ENCODE assay signal across 35 cellular contexts in genomic region chr14:74356892-74357575, GRCh38. TPM values are rescaled to one million over a fixed set of nuclear protein-coding genes. Genes with fewer than 3 reads are reported as not detected.
"Had no signal": no experiment of that assay in that cellular context is flagged by ENCODE, and none has a peak within 500 bp of the region (broad histone marks: within the 10 kb centered on the region; RNA-seq: fewer than 3 reads in every experiment).

No MANE protein-coding gene starts in this region.

- ATAC-seq: activated CD4-positive, CD25-positive, alpha-beta regulatory T cell treated with anti-CD3 and anti-CD28 coated beads, Interleukin-2, amount 50 U/mL, for 24 hours; foreskin keratinocyte; heart left ventricle; left lung; lower lobe of right lung; stimulated activated memory B cell treated with anti-CD40 and anti-IgM and Interleukin-4, amounts not matched to agents 10 μg/mL and 1 μg/mL and 100 μg/mL, for 72 hours had no signal

- H3K27ac Mint-ChIP-seq: activated naive CD4-positive, alpha-beta T cell treated with anti-CD3 and anti-CD28 coated beads for 36 hours; activated naive CD8-positive, alpha-beta T cell treated with anti-CD3 and anti-CD28 coated beads for 36 hours; activated T-helper 1 cell treated with anti-CD3 and anti-CD28 coated beads, Interleukin-12 subunit alpha, Interleukin-12 subunit beta, Interleukin-2, Interleukin-4 antibody, amounts not matched to agents 30 ng/mL and 10 ng/mL and 1 ng/mL, durations not matched to agents 14 hours and 24 hours and 36 hours; brain; nephron; stimulated activated memory B cell treated with anti-CD40 and anti-IgM and Interleukin-4, amounts not matched to agents 10 μg/mL and 1 μg/mL and 100 μg/mL, for 72 hours had no signal

- H3K27me3 Mint-ChIP-seq: activated naive CD8-positive, alpha-beta T cell treated with anti-CD3 and anti-CD28 coated beads for 36 hours had no signal

- DNase-seq: activated CD4-positive, alpha-beta T cell treated with anti-CD3 and anti-CD28 coated beads for 48 hours; activated CD4-positive, alpha-beta T cell treated with anti-CD3 and anti-CD28 coated beads, Interleukin-2, amount 50 U/mL, for 48 hours; activated CD8-positive, alpha-beta memory T cell treated with anti-CD3 and anti-CD28 coated beads for 24 hours; activated effector memory CD4-positive, alpha-beta T cell treated with anti-CD3 and anti-CD28 coated beads, Interleukin-2, amount 50 U/mL, for 16 hours; activated naive CD4-positive, alpha-beta T cell treated with anti-CD3 and anti-CD28 coated beads for 36 hours; activated naive CD8-positive, alpha-beta T cell treated with anti-CD3 and anti-CD28 coated beads for 36 hours; activated T-cell treated with anti-CD3 and anti-CD28 coated beads, Interleukin-2, amount 50 U/mL, for 1 hour; adrenal gland; caudate nucleus; cortex of kidney; foreskin keratinocyte; heart left ventricle; left lung; lower lobe of right lung; mesenchymal stem cell; ovary; stimulated activated CD4-positive, alpha-beta T cell treated with anti-CD3 and anti-CD28 coated beads, Interleukin-1b, Interleukin-23, amount 100 ng/mL, for 48 hours; stimulated activated CD4-positive, alpha-beta T cell treated with anti-CD3 and anti-CD28 coated beads, Interleukin-4, amount 100 ng/mL, for 4 hours; stimulated activated CD8-positive, alpha-beta memory T cell treated with anti-CD3 and anti-CD28 coated beads, Interleukin-4, amount 100 ng/mL, for 48 hours; uterus had no signal

- H3K9me3 ChIP-seq: adrenal gland, ascending aorta, esophagus muscularis mucosa, heart left ventricle, left lung, lower lobe of right lung, ovary, prostate gland, suprapubic skin, tibial nerve, uterus had no signal

- H3K4me3 Mint-ChIP-seq: activated naive CD4-positive, alpha-beta T cell treated with anti-CD3 and anti-CD28 coated beads for 36 hours; activated naive CD8-positive, alpha-beta T cell treated with anti-CD3 and anti-CD28 coated beads for 36 hours; activated T-helper 1 cell treated with anti-CD3 and anti-CD28 coated beads, Interleukin-12 subunit alpha, Interleukin-12 subunit beta, Interleukin-2, Interleukin-4 antibody, amounts not matched to agents 30 ng/mL and 10 ng/mL and 1 ng/mL, durations not matched to agents 14 hours and 24 hours and 36 hours; brain; nephron; stimulated activated memory B cell treated with anti-CD40 and anti-IgM and Interleukin-4, amounts not matched to agents 10 μg/mL and 1 μg/mL and 100 μg/mL, for 72 hours had no signal

- H3K9me3 Mint-ChIP-seq: activated naive CD4-positive, alpha-beta T cell treated with anti-CD3 and anti-CD28 coated beads for 36 hours; activated naive CD8-positive, alpha-beta T cell treated with anti-CD3 and anti-CD28 coated beads for 36 hours; activated T-helper 1 cell treated with anti-CD3 and anti-CD28 coated beads, Interleukin-12 subunit alpha, Interleukin-12 subunit beta, Interleukin-2, Interleukin-4 antibody, amounts not matched to agents 30 ng/mL and 10 ng/mL and 1 ng/mL, durations not matched to agents 14 hours and 24 hours and 36 hours; brain; nephron; stimulated activated memory B cell treated with anti-CD40 and anti-IgM and Interleukin-4, amounts not matched to agents 10 μg/mL and 1 μg/mL and 100 μg/mL, for 72 hours had no signal

- H3K36me3 Mint-ChIP-seq: activated naive CD8-positive, alpha-beta T cell treated with anti-CD3 and anti-CD28 coated beads for 36 hours; brain; stimulated activated memory B cell treated with anti-CD40 and anti-IgM and Interleukin-4, amounts not matched to agents 10 μg/mL and 1 μg/mL and 100 μg/mL, for 72 hours had no signal

- H3K4me3 ChIP-seq: adrenal gland, ascending aorta, esophagus muscularis mucosa, heart left ventricle, left lung, lower lobe of right lung, ovary, prostate gland, smooth muscle cell, suprapubic skin, tibial nerve, uterus had no signal

- H3K36me3 ChIP-seq: adrenal gland, ascending aorta, esophagus muscularis mucosa, heart left ventricle, left lung, lower lobe of right lung, ovary, prostate gland, suprapubic skin, tibial nerve, uterus had no signal

- H3K27ac ChIP-seq: adrenal gland, ascending aorta, esophagus muscularis mucosa, foreskin keratinocyte, heart left ventricle, left lung, lower lobe of right lung, ovary, prostate gland, suprapubic skin, tibial nerve, uterus, VCaP had no signal

- H3K4me2 ChIP-seq: smooth muscle cell had no signal

- H3K27me3 ChIP-seq: adrenal gland, ascending aorta, foreskin keratinocyte, left lung, ovary, uterus had no signal

- H3K4me1 Mint-ChIP-seq: activated naive CD8-positive, alpha-beta T cell treated with anti-CD3 and anti-CD28 coated beads for 36 hours; nephron had no signal

- H3K4me1 ChIP-seq: adrenal gland, ascending aorta, esophagus muscularis mucosa, foreskin keratinocyte, heart left ventricle, left lung, lower lobe of right lung, prostate gland, suprapubic skin, tibial nerve, uterus had no signal

RNA-seq across cellular contexts. Expression of gene VRTN, which starts 8.8 kb away (rescaled TPM):
- total RNA-seq: activated naive CD4-positive, alpha-beta T cell treated with anti-CD3 and anti-CD28 coated beads for 36 hours; activated naive CD8-positive, alpha-beta T cell treated with anti-CD3 and anti-CD28 coated beads for 36 hours; activated T-helper 1 cell treated with anti-CD3 and anti-CD28 coated beads, Interleukin-12 subunit alpha, Interleukin-12 subunit beta, Interleukin-2, Interleukin-4 antibody, amounts not matched to agents 30 ng/mL and 10 ng/mL and 1 ng/mL, durations not matched to agents 14 hours and 24 hours and 36 hours; ascending aorta; chondrocyte; esophagus muscularis mucosa; foreskin keratinocyte; heart left ventricle; left lung; lower lobe of right lung; mononuclear cell; smooth muscle cell; T-helper 1 cell treated with Interleukin-12 subunit alpha and Interleukin-12 subunit beta and Interleukin-4 antibody, amounts not matched to agents 30 ng/mL and 1 ng/mL, for 36 hours; tibial nerve had no signal
- polyA plus RNA-seq: adrenal gland, foreskin keratinocyte, heart left ventricle, smooth muscle cell had no signal
